In genomic region chr14:74442757-74443156, GRCh38 we compare ENCODE assay signal across 2 cellular contexts.
TF ChIP-seq lines count a peak whose summit lies in the region.

No MANE protein-coding gene starts in this region.

TF ChIP-seq in liver, 16 proteins besides CTCF, POLR2A, EP300 and RAD21:
- TF ChIP-seq HNF4G (IDR thresholded peaks at IDR 0.05) (peak; percentile 22), REST (IDR thresholded peaks at IDR 0.05) (no peak), HNF4A (conservative IDR thresholded peaks at IDR 0.05) (peak; percentile 31 to 66)

TF ChIP-seq in HepG2, 621 proteins besides CTCF, POLR2A, EP300 and RAD21:
- TF ChIP-seq WIZ (CRISPR knock-in tag; IDR thresholded peaks at IDR 0.05) = no peak
- TF ChIP-seq ZBTB7A (CRISPR knock-in tag; IDR thresholded peaks at IDR 0.05) = no peak
- no peak for TF ChIP-seq MTA3 (CRISPR knock-in tag; IDR thresholded peaks at IDR 0.05)
- TF ChIP-seq TMF1 (CRISPR knock-in tag; IDR thresholded peaks at IDR 0.05; ENCODE audit: low read depth) = no peak
- no peak for TF ChIP-seq ZBTB1 (CRISPR knock-in tag; IDR thresholded peaks at IDR 0.05; ENCODE audit: borderline replicate concordance)
- TF ChIP-seq HIC2 (CRISPR knock-in tag; IDR thresholded peaks at IDR 0.05; ENCODE audit: low read depth) = no peak
- TF ChIP-seq SALL1 (CRISPR knock-in tag; IDR thresholded peaks at IDR 0.05) = no peak
- TF ChIP-seq MYNN (CRISPR knock-in tag; IDR thresholded peaks at IDR 0.05; ENCODE audit: low read depth) = no peak
- no peak for TF ChIP-seq ZNF670 (CRISPR knock-in tag; IDR thresholded peaks at IDR 0.05; ENCODE audit: borderline replicate concordance)
- no peak for TF ChIP-seq SIN3A (IDR thresholded peaks at IDR 0.05; ENCODE audit: borderline replicate concordance, low read depth, low read length)
- no peak for TF ChIP-seq ARID5B (CRISPR knock-in tag; IDR thresholded peaks at IDR 0.05)
- TF ChIP-seq DRAP1 (CRISPR knock-in tag; IDR thresholded peaks at IDR 0.05) = no peak
- no peak for TF ChIP-seq ZNF460 (CRISPR knock-in tag; IDR thresholded peaks at IDR 0.05; ENCODE audit: borderline replicate concordance)
